ENCODE assay signal across 24 cellular contexts in genomic region chr2:43117521-43118143, GRCh38.
"Had no signal": no experiment of that assay in that cellular context is flagged by ENCODE, and none has a peak within 500 bp of the region (broad histone marks: within the 10 kb centered on the region; RNA-seq: fewer than 3 reads in every experiment).

No MANE protein-coding gene starts in this region.

- ATAC-seq: activated CD8-positive, alpha-beta T cell treated with anti-CD3 and anti-CD28 coated beads, Interleukin-2, amount 10 ng/mL, durations not matched to agents 7 days and 5 days; mucosa of descending colon; stimulated activated naive CD8-positive, alpha-beta T cell treated with anti-CD3 and anti-CD28 coated beads, Interleukin-15, amount 100 ng/mL, for 72 hours had no signal

- H3K4me1 ChIP-seq: adrenal gland, ascending aorta, prostate gland had no signal

- H3K27ac Mint-ChIP-seq: activated CD8-positive, alpha-beta T cell treated with anti-CD3 and anti-CD28 coated beads, Interleukin-2, amount 10 ng/mL, durations not matched to agents 7 days and 5 days; activated naive CD8-positive, alpha-beta T cell; stimulated activated naive CD8-positive, alpha-beta T cell treated with anti-CD3 and anti-CD28 coated beads, Interleukin-15, amount 100 ng/mL, for 72 hours had no signal

- H3K9me3 ChIP-seq: colonic mucosa, prostate gland had no signal

- H3K36me3 ChIP-seq: adrenal gland, ascending aorta, colonic mucosa, prostate gland, right atrium auricular region, tibial artery, WERI-Rb-1 had no signal

- H2AFZ ChIP-seq: hepatocyte had no signal

- H3K4me3 ChIP-seq: adrenal gland, ascending aorta, colonic mucosa, dorsolateral prefrontal cortex, hepatocyte, mucosa of descending colon, prostate gland, right atrium auricular region, tibial artery had no signal

- H3K4me2 ChIP-seq: hepatocyte had no signal

- DNase-seq: activated CD4-positive, alpha-beta T cell treated with anti-CD3 and anti-CD28 coated beads for 1 hour; activated CD4-positive, alpha-beta T cell treated with anti-CD3 and anti-CD28 coated beads, Interleukin-2, amount 50 U/mL, for 1 hour; activated CD8-positive, alpha-beta T cell treated with anti-CD3 and anti-CD28 coated beads, Interleukin-2, amount 10 ng/mL, durations not matched to agents 7 days and 5 days; activated naive CD4-positive, alpha-beta T cell; activated T-cell treated with anti-CD3 and anti-CD28 coated beads, Interleukin-2, amount 50 U/mL, for 1 hour; adrenal gland; colonic mucosa; dorsolateral prefrontal cortex; foreskin melanocyte; glutamatergic neuron; mesenchymal stem cell; mucosa of descending colon; naive B cell; stimulated activated CD4-positive, alpha-beta T cell treated with anti-CD3 and anti-CD28 coated beads, Interleukin-1b, Interleukin-23, amount 100 ng/mL, for 48 hours; stimulated activated naive CD8-positive, alpha-beta T cell treated with anti-CD3 and anti-CD28 coated beads, Interleukin-15, amount 100 ng/mL, for 72 hours; T-helper 1 cell; WERI-Rb-1 had no signal

- H3K27ac ChIP-seq: adrenal gland, ascending aorta, colonic mucosa, dorsolateral prefrontal cortex, hepatocyte, right atrium auricular region, tibial artery, WERI-Rb-1 had no signal

- H3K27me3 ChIP-seq: adrenal gland, ascending aorta, colonic mucosa, dorsolateral prefrontal cortex, hepatocyte, right atrium auricular region, tibial artery had no signal

- H3K4me3 Mint-ChIP-seq: activated CD8-positive, alpha-beta T cell treated with anti-CD3 and anti-CD28 coated beads, Interleukin-2, amount 10 ng/mL, durations not matched to agents 7 days and 5 days; activated naive CD8-positive, alpha-beta T cell; naive B cell; neural crest cell; stimulated activated naive CD8-positive, alpha-beta T cell treated with anti-CD3 and anti-CD28 coated beads, Interleukin-15, amount 100 ng/mL, for 72 hours had no signal

- H3K79me2 ChIP-seq: hepatocyte had no signal

- H3K27me3 Mint-ChIP-seq: activated naive CD8-positive, alpha-beta T cell; naive B cell; stimulated activated naive CD8-positive, alpha-beta T cell treated with anti-CD3 and anti-CD28 coated beads, Interleukin-15, amount 100 ng/mL, for 72 hours had no signal
